In the genomic region with DNA sequence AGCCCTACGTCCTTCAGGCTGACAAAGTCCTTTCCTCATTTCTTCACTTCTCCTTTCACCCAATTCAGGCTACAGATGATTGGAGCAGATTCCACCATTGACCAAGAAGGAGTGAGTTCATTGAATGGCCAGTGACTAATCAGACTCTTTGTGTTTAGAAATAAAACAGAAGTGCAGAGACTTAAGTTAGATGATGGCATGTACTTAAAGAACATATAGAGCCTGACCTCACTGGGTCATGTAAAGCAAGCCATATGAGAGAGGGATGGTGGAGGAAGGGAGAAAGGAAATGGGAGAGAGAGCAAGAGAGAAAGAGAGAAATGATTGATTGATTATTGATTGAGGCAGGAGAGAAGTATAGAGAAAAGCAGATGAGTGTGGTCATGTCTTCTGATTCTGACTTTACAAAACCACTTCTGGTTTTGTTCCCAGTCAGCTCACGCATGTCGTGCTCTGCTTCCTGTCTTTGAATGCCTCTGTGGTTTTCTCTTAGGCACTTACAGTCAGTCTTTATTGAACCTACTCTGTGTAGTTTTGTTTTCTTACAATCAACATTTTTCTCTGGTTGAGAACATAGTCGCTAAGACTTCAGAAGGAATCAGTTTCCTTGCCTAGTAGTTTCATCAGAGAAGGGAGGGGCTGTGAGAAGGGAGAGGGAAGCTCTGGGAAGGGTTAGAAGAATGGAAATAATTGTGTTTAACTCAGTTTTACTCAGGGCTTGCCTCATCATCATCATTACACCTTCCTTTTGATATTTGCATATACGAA, we compare ENCODE assay signal across 8 cellular contexts.
A peak's percentile ranks its signal among the peaks of the same experiment; 100 is the strongest.
DNase-seq lines count a peak whose midpoint lies in the region; ATAC-seq and TF ChIP-seq lines count a peak whose summit lies in the region.
"Had no signal": no experiment of that assay in that cellular context is flagged by ENCODE, and none has a peak within 500 bp of the region (broad histone marks: within the 10 kb centered on the region; RNA-seq: fewer than 3 reads in every experiment).

No MANE protein-coding gene starts in this region.

- H3K27ac ChIP-seq in naive thymus-derived CD4-positive, alpha-beta T cell (ENCODE audit: low read depth, low read length) = peak overlapping the region; percentile 67

- peaks cover 17 to 34% of the 10 kb centered on the region in 2 donors for H3K4me1 ChIP-seq in naive thymus-derived CD4-positive, alpha-beta T cell (ENCODE audit: control insufficient read depth in 2 of 2, insufficient read depth in 2 of 2, low read length in 2 of 2)

- H3K27me3 ChIP-seq in naive thymus-derived CD4-positive, alpha-beta T cell (ENCODE audit: control insufficient read depth in 2 of 2, insufficient read depth in 2 of 2, low read length in 2 of 2) = no peaks in the 10 kb centered on the region

- peak overlapping the region; percentile 94 for H3K27ac Mint-ChIP-seq in T-helper 17 cell
- peak overlapping the region; percentile 85 to 98 (median 95) for H3K27ac Mint-ChIP-seq in naive thymus-derived CD4-positive, alpha-beta T cell

- H3K9me3 ChIP-seq in T-helper 17 cell (ENCODE audit: control insufficient read depth, low read length, poor library complexity, severe bottlenecking) = no peaks in the 10 kb centered on the region
- no peaks in the 10 kb centered on the region for H3K9me3 ChIP-seq in naive thymus-derived CD4-positive, alpha-beta T cell (ENCODE audit: control insufficient read depth in 2 of 3, low read length in 3 of 3)

- POLR2A ChIA-PET in naive thymus-derived CD4-positive, alpha-beta T cell (lab: Charles Lee) = interaction anchor here (1.0 to 4.4 kb wide), 10 partner anchors 11 to 306 kb away, joined by 3 to 45 read pairs (median 4); a partner anchor contains a TSS

- no peaks in the 10 kb centered on the region for H3K36me3 Mint-ChIP-seq in T-helper 17 cell (ENCODE audit: low read depth)
- H3K36me3 Mint-ChIP-seq in naive thymus-derived CD4-positive, alpha-beta T cell = peaks cover 0 to 23% (median 0%) of the 10 kb centered on the region in 5 donors
- H3K36me3 Mint-ChIP-seq: brain had no signal

- no peak overlapping the region for H3K4me3 ChIP-seq in choroid plexus epithelial cell (ENCODE audit: low read depth, low read length)
- H3K4me3 ChIP-seq in naive thymus-derived CD4-positive, alpha-beta T cell (ENCODE audit: low read length) = peak overlapping the region; percentile 15

- H3K4me1 Mint-ChIP-seq in T-helper 17 cell = peaks cover 23% of the 10 kb centered on the region
- H3K4me1 Mint-ChIP-seq in naive thymus-derived CD4-positive, alpha-beta T cell = peaks cover 33 to 66% (median 53%) of the 10 kb centered on the region in 7 donors

- peak overlapping the region; percentile 83 for H3K4me3 Mint-ChIP-seq in T-helper 17 cell
- H3K4me3 Mint-ChIP-seq in naive thymus-derived CD4-positive, alpha-beta T cell = peak overlapping the region; percentile 45 to 85 (median 68)
- H3K4me3 Mint-ChIP-seq: brain had no signal

- no peaks in the 10 kb centered on the region for H3K36me3 ChIP-seq in naive thymus-derived CD4-positive, alpha-beta T cell (ENCODE audit: control insufficient read depth in 2 of 3, insufficient read depth in 3 of 3, low read length in 3 of 3)

- no peaks in the 10 kb centered on the region for H3K27me3 Mint-ChIP-seq in T-helper 17 cell
- no peaks in the 10 kb centered on the region for H3K27me3 Mint-ChIP-seq in naive thymus-derived CD4-positive, alpha-beta T cell
- H3K27me3 Mint-ChIP-seq: brain had no signal

- CTCF ChIA-PET in naive thymus-derived CD4-positive, alpha-beta T cell (lab: Charles Lee) = interaction anchor here (1.0 to 1.2 kb wide), 4 partner anchors 11 to 173 kb away, joined by 3 to 6 read pairs (median 3); no protein-coding TSS in a partner anchor

- peak; percentile 99 for ATAC-seq in GM18873 (IDR thresholded peaks at IDR 0.05; ENCODE audit: low FRiP score, unreplicated experiment)
- ATAC-seq in HG03039 (IDR thresholded peaks at IDR 0.05; ENCODE audit: unreplicated experiment) = peak; percentile 98
- peak; percentile 95 for ATAC-seq in T-helper 17 cell
- peak; percentile 93 for ATAC-seq in naive thymus-derived CD4-positive, alpha-beta T cell

- no peak for TF ChIP-seq CTCF in choroid plexus epithelial cell (conservative IDR thresholded peaks at IDR 0.05; ENCODE audit: low read depth, low read length)

- DNase-seq in T-helper 17 cell (no peak), choroid plexus epithelial cell (ENCODE audit: low read depth) (peak; percentile 88), posterior vena cava (ENCODE audit: low spot score) (no peak), NCI-H187 (lab: John Stamatoyannopoulos, UW) (no peak)
- peak in 8 of 9 donors; percentile 45 to 86 (median 78) for DNase-seq in naive thymus-derived CD4-positive, alpha-beta T cell

- intact Hi-C loops in naive thymus-derived CD4-positive, alpha-beta T cell (cut with micrococcal nuclease) = loop anchor here (1.0 to 10.0 kb wide), 14 partner anchors 33 to 1801 kb away; a partner anchor contains a TSS
- intact Hi-C loops in posterior vena cava (cut with DNase I) = no loop called here

- peaks cover 0 to 14% (median 0%) of the 10 kb centered on the region in 11 donors for H3K9me3 Mint-ChIP-seq in naive thymus-derived CD4-positive, alpha-beta T cell
- H3K9me3 Mint-ChIP-seq: brain had no signal

Comparison
In these comparisons a context has a peak if more than half of its experiments do, and no peak if none do; other contexts are left out.
1. DNase-seq: peak in choroid plexus epithelial cell (single experiment) and naive thymus-derived CD4-positive, alpha-beta T cell (8 of 9); none in T-helper 17 cell (0 of 3), posterior vena cava (single experiment) and NCI-H187 (0 of 2).
2. intact Hi-C loops: an anchor here in naive thymus-derived CD4-positive, alpha-beta T cell (1.0 to 10.0 kb wide); none called in posterior vena cava.
3. Peak in every context shown above with its lines, with median percentiles within 50 percentile points of each other: ATAC-seq.